ENCODE assay signal across 16 cellular contexts in genomic region chr6:140879861-140880260, GRCh38.
A peak's percentile ranks its signal among the peaks of the same experiment; 100 is the strongest.
DNase-seq lines count a peak whose midpoint lies in the region; TF ChIP-seq lines count a peak whose summit lies in the region.
"Had no signal": no experiment of that assay in that cellular context is flagged by ENCODE, and none has a peak within 500 bp of the region (broad histone marks: within the 10 kb centered on the region; RNA-seq: fewer than 3 reads in every experiment).

No MANE protein-coding gene starts in this region.

- peaks cover 13% of the 10 kb centered on the region for H3K4me1 Mint-ChIP-seq in osteocyte (ENCODE audit: unreplicated experiment)
- H3K4me1 Mint-ChIP-seq: activated CD8-positive, alpha-beta memory T cell treated with anti-CD3 and anti-CD28 coated beads, Interleukin-2, amount 10 ng/mL, durations not matched to agents 7 days and 5 days; activated naive CD4-positive, alpha-beta T cell treated with anti-CD3 and anti-CD28 coated beads, Interleukin-2, amount 10 ng/mL, durations not matched to agents 7 days and 5 days; naive B cell had no signal

- H3K36me3 Mint-ChIP-seq in osteocyte (ENCODE audit: unreplicated experiment): peaks cover 3% of the 10 kb centered on the region
- H3K36me3 Mint-ChIP-seq: activated CD8-positive, alpha-beta memory T cell treated with anti-CD3 and anti-CD28 coated beads, Interleukin-2, amount 10 ng/mL, durations not matched to agents 7 days and 5 days; activated naive CD4-positive, alpha-beta T cell treated with anti-CD3 and anti-CD28 coated beads, Interleukin-2, amount 10 ng/mL, durations not matched to agents 7 days and 5 days; naive B cell had no signal

- H3K27ac Mint-ChIP-seq in osteocyte (ENCODE audit: unreplicated experiment): peak overlapping the region; percentile 59
- H3K27ac Mint-ChIP-seq: activated CD8-positive, alpha-beta memory T cell treated with anti-CD3 and anti-CD28 coated beads, Interleukin-2, amount 10 ng/mL, durations not matched to agents 7 days and 5 days; activated naive CD4-positive, alpha-beta T cell treated with anti-CD3 and anti-CD28 coated beads, Interleukin-2, amount 10 ng/mL, durations not matched to agents 7 days and 5 days; naive B cell had no signal

- no peaks in the 10 kb centered on the region for H3K27me3 ChIP-seq in right atrium auricular region
- H3K27me3 ChIP-seq: gastrocnemius medialis had no signal

- no peaks in the 10 kb centered on the region for H3K36me3 ChIP-seq in right atrium auricular region
- H3K36me3 ChIP-seq: gastrocnemius medialis had no signal

- DNase-seq in EH (ENCODE audit: low read depth): peak; percentile 59
- DNase-seq in NCI-H1694 (lab: John Stamatoyannopoulos, UW): peak; percentile 52
- DNase-seq in epithelial cell of proximal tubule (ENCODE audit: low read depth): peak; percentile 70
- DNase-seq in osteocyte (ENCODE audit: extremely low spot score, unreplicated experiment): no peak
- no peak for DNase-seq in amniotic stem cell (lab: John Stamatoyannopoulos, UW)
- DNase-seq in right atrium auricular region (ENCODE audit: low spot score): no peak
- no peak for DNase-seq in GOT3 (lab: John Stamatoyannopoulos, UW)
- DNase-seq: activated CD8-positive, alpha-beta memory T cell treated with anti-CD3 and anti-CD28 coated beads, Interleukin-2, amount 10 ng/mL, durations not matched to agents 7 days and 5 days; activated naive CD4-positive, alpha-beta T cell treated with anti-CD3 and anti-CD28 coated beads, Interleukin-2, amount 10 ng/mL, durations not matched to agents 7 days and 5 days; gastrocnemius medialis; kidney; naive B cell; NCI-H1417 treated with DMSO at 0.1 percent for 48 hours; NCI-H774; stimulated activated naive CD8-positive, alpha-beta T cell treated with anti-CD3 and anti-CD28 coated beads, Interleukin-15, Interleukin-2, amounts not matched to agents 100 U/mL and 50 U/mL, for 24 hours had no signal

- no peak for TF ChIP-seq CTCF in epithelial cell of proximal tubule (conservative IDR thresholded peaks at IDR 0.05; ENCODE audit: low read depth, low read length)
- no peak for TF ChIP-seq CTCF in osteocyte (IDR thresholded peaks at IDR 0.05)
- TF ChIP-seq CTCF in right atrium auricular region (IDR thresholded peaks at IDR 0.05): no peak

- no peak overlapping the region for H3K4me3 ChIP-seq in epithelial cell of proximal tubule (ENCODE audit: low read depth, low read length)
- no peak overlapping the region for H3K4me3 ChIP-seq in right atrium auricular region
- H3K4me3 ChIP-seq: gastrocnemius medialis had no signal

- H3K4me1 ChIP-seq in right atrium auricular region: no peaks in the 10 kb centered on the region
- H3K4me1 ChIP-seq: gastrocnemius medialis had no signal

- no peak overlapping the region for H3K4me3 Mint-ChIP-seq in osteocyte (ENCODE audit: unreplicated experiment)
- H3K4me3 Mint-ChIP-seq: activated CD8-positive, alpha-beta memory T cell treated with anti-CD3 and anti-CD28 coated beads, Interleukin-2, amount 10 ng/mL, durations not matched to agents 7 days and 5 days; activated naive CD4-positive, alpha-beta T cell treated with anti-CD3 and anti-CD28 coated beads, Interleukin-2, amount 10 ng/mL, durations not matched to agents 7 days and 5 days; naive B cell had no signal

- no peaks in the 10 kb centered on the region for H3K9me3 ChIP-seq in right atrium auricular region
- H3K9me3 ChIP-seq: gastrocnemius medialis had no signal

- no peak overlapping the region for H3K27ac ChIP-seq in right atrium auricular region
- H3K27ac ChIP-seq: gastrocnemius medialis, VCaP had no signal

- peaks cover 5% of the 10 kb centered on the region for H3K9me3 Mint-ChIP-seq in osteocyte (ENCODE audit: unreplicated experiment)
- H3K9me3 Mint-ChIP-seq: activated naive CD4-positive, alpha-beta T cell treated with anti-CD3 and anti-CD28 coated beads, Interleukin-2, amount 10 ng/mL, durations not matched to agents 7 days and 5 days had no signal

- no peaks in the 10 kb centered on the region for H3K27me3 Mint-ChIP-seq in osteocyte (ENCODE audit: unreplicated experiment)
- H3K27me3 Mint-ChIP-seq: activated naive CD4-positive, alpha-beta T cell treated with anti-CD3 and anti-CD28 coated beads, Interleukin-2, amount 10 ng/mL, durations not matched to agents 7 days and 5 days; naive B cell had no signal

Comparison
In these comparisons a context has a peak if more than half of its experiments do, and no peak if none do; other contexts are left out.
1. DNase-seq: peak in EH (single experiment), NCI-H1694 (single experiment) and epithelial cell of proximal tubule (single experiment); none in osteocyte (single experiment), amniotic stem cell (single experiment), right atrium auricular region (single experiment) and GOT3 (single experiment).